ENCODE assay signal across 15 cellular contexts in genomic region chr15:43433160-43433559, GRCh38. TPM values are rescaled to one million over a fixed set of nuclear protein-coding genes. Genes with fewer than 3 reads are reported as not detected.
A peak's percentile ranks its signal among the peaks of the same experiment; 100 is the strongest.
DNase-seq lines count a peak whose midpoint lies in the region; TF ChIP-seq lines count a peak whose summit lies in the region.
"Had no signal": no experiment of that assay in that cellular context is flagged by ENCODE, and none has a peak within 500 bp of the region (broad histone marks: within the 10 kb centered on the region; RNA-seq: fewer than 3 reads in every experiment).

No MANE protein-coding gene starts in this region.

- no peak for TF ChIP-seq CTCF in astrocyte of the cerebellum (IDR thresholded peaks at IDR 0.05; ENCODE audit: low read depth, low read length, missing control alignments)
- no peak for TF ChIP-seq CTCF in type B pancreatic cell (conservative IDR thresholded peaks at IDR 0.05)
- TF ChIP-seq CTCF in RWPE1 (conservative IDR thresholded peaks at IDR 0.05; ENCODE audit: low read depth) = no peak
- no peak for TF ChIP-seq CTCF in osteocyte (IDR thresholded peaks at IDR 0.05)

- no peak overlapping the region for H3K4me3 Mint-ChIP-seq in type B pancreatic cell
- H3K4me3 Mint-ChIP-seq in osteocyte (ENCODE audit: unreplicated experiment) = no peak overlapping the region

- no peaks in the 10 kb centered on the region for H3K27me3 Mint-ChIP-seq in type B pancreatic cell
- H3K27me3 Mint-ChIP-seq in osteocyte (ENCODE audit: unreplicated experiment) = no peaks in the 10 kb centered on the region

- H3K27ac ChIP-seq in RWPE1 = no peak overlapping the region
- H3K27ac ChIP-seq: C4-2B, PC-9 had no signal

- H3K4me1 Mint-ChIP-seq in type B pancreatic cell (ENCODE audit: unreplicated experiment) (no peaks in the 10 kb centered on the region), osteocyte (ENCODE audit: unreplicated experiment) (no peaks in the 10 kb centered on the region)

- CTCF ChIA-PET in RWPE1 (lab: Yijun Ruan, JAX) = no interaction called here

- H3K36me3 Mint-ChIP-seq in type B pancreatic cell = peaks cover 26% of the 10 kb centered on the region
- H3K36me3 Mint-ChIP-seq in osteocyte (ENCODE audit: unreplicated experiment) = peaks cover 37% of the 10 kb centered on the region

- in situ Hi-C loops in astrocyte of the cerebellum (cut with HindIII; ENCODE audit: low sequenced_read_pairs) = no loop called here

- H3K4me3 ChIP-seq in astrocyte of the cerebellum (ENCODE audit: low read depth, low read length) = no peak overlapping the region
- H3K4me3 ChIP-seq: PC-9 had no signal

- H3K9me3 Mint-ChIP-seq in type B pancreatic cell (no peaks in the 10 kb centered on the region), osteocyte (ENCODE audit: unreplicated experiment) (no peaks in the 10 kb centered on the region)

- POLR2A ChIA-PET in RWPE1 (lab: Yijun Ruan, JAX; ENCODE audit: low non-redundant PET) = no interaction called here

- DNase-seq in ELR (ENCODE audit: low read depth) (peak; percentile 17), astrocyte of the cerebellum (ENCODE audit: low read depth) (peak; percentile 29), iris pigment epithelial cell (ENCODE audit: low read depth) (peak; percentile 39), type B pancreatic cell (ENCODE audit: extremely low spot score, unreplicated experiment) (no peak), RWPE1 (ENCODE audit: low spot score) (no peak), NOMO-1 treated with dmso at 0.1 percent for 144 hours (lab: John Stamatoyannopoulos, UW; ENCODE audit: unreplicated experiment) (no peak), osteocyte (ENCODE audit: extremely low spot score, unreplicated experiment) (no peak)
- DNase-seq: COR-L47, DMS53, MM.1S, NCI-H1105 treated with DMSO at 0.1 percent for 48 hours, NCI-H187, PC-9, SK-N-SH had no signal

- H3K27ac Mint-ChIP-seq in type B pancreatic cell (no peak overlapping the region), osteocyte (ENCODE audit: unreplicated experiment) (no peak overlapping the region)

RNA-seq across cellular contexts. Expression of gene TP53BP1, which starts 59.8 kb away (rescaled TPM):
- total RNA-seq in type B pancreatic cell (ENCODE audit: low replicate concordance) = 68.3 and 101 TPM in 2 replicates
- total RNA-seq in osteocyte = 61.2 and 64.6 TPM in 2 replicates

Comparison
In these comparisons a context has a peak if more than half of its experiments do, and no peak if none do; other contexts are left out.
1. DNase-seq: peak in ELR (single experiment), astrocyte of the cerebellum (single experiment) and iris pigment epithelial cell (single experiment); none in type B pancreatic cell (single experiment), RWPE1 (single experiment), NOMO-1 treated with dmso at 0.1 percent for 144 hours (single experiment) and osteocyte (single experiment).